ENCODE assay signal across 18 cellular contexts in the genomic region with DNA sequence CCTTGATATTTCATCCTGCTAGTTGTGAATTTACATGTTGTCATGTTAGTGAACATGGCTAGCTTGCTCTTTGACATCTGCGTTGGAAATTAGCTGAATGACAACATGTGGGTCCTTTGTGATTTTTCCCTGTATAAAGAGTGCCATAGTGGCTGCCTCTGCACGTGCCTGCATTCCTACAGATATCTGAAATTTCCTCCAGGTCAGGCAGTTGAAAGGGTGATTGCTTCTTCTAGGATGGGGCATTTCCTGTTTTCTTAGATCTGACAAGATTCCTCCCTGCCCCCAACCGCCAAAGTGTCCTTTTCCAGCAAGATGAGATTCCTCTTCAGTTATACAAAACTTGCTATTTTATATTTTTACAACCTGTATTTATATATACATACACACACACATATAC. TPM values are rescaled to one million over a fixed set of nuclear protein-coding genes. Genes with fewer than 3 reads are reported as not detected.
DNase-seq lines count a peak whose midpoint lies in the region; ATAC-seq, FAIRE-seq and TF ChIP-seq lines count a peak whose summit lies in the region.
"Had no signal": no experiment of that assay in that cellular context is flagged by ENCODE, and none has a peak within 500 bp of the region (broad histone marks: within the 10 kb centered on the region; RNA-seq: fewer than 3 reads in every experiment).

No MANE protein-coding gene starts in this region.

- H2BK120ac ChIP-seq in H9 (ENCODE audit: low read depth, low read length, poor library complexity, severe bottlenecking) (no peak overlapping the region), H1 (replicated peaks; ENCODE audit: low read depth, low read length) (no peak overlapping the region)

- TF ChIP-seq POLR2A in H1 (IDR thresholded peaks at IDR 0.05; ENCODE audit: control extremely low read depth in 1 of 2, low read depth in 2 of 2, low read length in 2 of 2) (no peak), breast epithelium (IDR thresholded peaks at IDR 0.05) (no peak)

- H2AK5ac ChIP-seq in H9 (ENCODE audit: insufficient read length, low read length) (no peak overlapping the region), H1 (ENCODE audit: low read depth, low read length) (no peak overlapping the region)

- H3K9me3 ChIP-seq in H9 (ENCODE audit: control insufficient read depth, low read depth, low read length) (no peaks in the 10 kb centered on the region), H1 (ENCODE audit: insufficient read depth in 2 of 2, low read depth in 1 of 2, low read length in 1 of 2) (no peaks in the 10 kb centered on the region), breast epithelium (peaks cover 0 to 4% of the 10 kb centered on the region in 2 donors)
- H3K9me3 ChIP-seq: HAP-1 had no signal

- H3K9ac ChIP-seq in H9 (ENCODE audit: extremely low read depth, insufficient read length, low read length) (no peak overlapping the region), H1 (replicated peaks in 1 of 4; ENCODE audit: extremely low read depth in 1 of 4, low read depth in 3 of 4, low read length in 3 of 4) (no peak overlapping the region)
- H3K9ac ChIP-seq: BLaER1 had no signal

- H3K23me2 ChIP-seq in H9 (ENCODE audit: insufficient read length, low read depth, low read length, poor library complexity, severe bottlenecking), result no peaks in the 10 kb centered on the region
- H3K23me2 ChIP-seq in H1 (ENCODE audit: low read depth, low read length), result no peaks in the 10 kb centered on the region

- FAIRE-seq in H1 (lab: Jason Lieb, UNC), result no peak
- FAIRE-seq: HepG2 had no signal

- TF ChIP-seq RAD21 in H1 (IDR thresholded peaks at IDR 0.05 in 1 of 2, conservative IDR thresholded peaks at IDR 0.05 in 1 of 2; ENCODE audit: low read depth in 2 of 2, low read length in 2 of 2), result no peak

- peak overlapping the region; percentile 67 for H3K27ac ChIP-seq in H9 (ENCODE audit: insufficient read length, low read depth, low read length)
- no peak overlapping the region for H3K27ac ChIP-seq in H1 (ENCODE audit: low read depth, low read length)
- no peak overlapping the region for H3K27ac ChIP-seq in breast epithelium
- H3K27ac ChIP-seq: BLaER1, HL-60 had no signal

- H3K27me3 Mint-ChIP-seq in H9 (ENCODE audit: low read depth), result no peaks in the 10 kb centered on the region
- H3K27me3 Mint-ChIP-seq: CD4-positive, alpha-beta memory T cell had no signal

- DNase-seq in H9 (no peak), H1 (ENCODE audit: low read depth in 1 of 2, low spot score in 2 of 2) (no peak), iPS DF 4.7 (ENCODE audit: extremely low read depth, low spot score) (peak; percentile 46), HuH-7 (ENCODE audit: low spot score) (no peak), omental fat pad (ENCODE audit: low spot score) (no peak), breast epithelium (ENCODE audit: low spot score in 2 of 2) (no peak)
- DNase-seq in stimulated activated effector memory CD8-positive, alpha-beta T cell treated with anti-CD3 and anti-CD28 coated beads, Interleukin-12 subunit alpha, Interleukin-12 subunit beta, amount 100 ng/mL, for 72 hours (ENCODE audit: low spot score in 2 of 2), result no peak
- DNase-seq: 8988T; CD4-positive, alpha-beta memory T cell; DMS153; DMS79; GF-D8; GOT3 had no signal

- H3K4me1 ChIP-seq in H9 (ENCODE audit: insufficient read depth, low read length) (no peaks in the 10 kb centered on the region; the same call in 1 of the 2 replicates), H1 (replicated peaks in 1 of 4; ENCODE audit: control insufficient read depth in 3 of 4, insufficient read depth in 4 of 4, low read length in 3 of 4) (peaks cover 0 to 2% (median 0%) of the 10 kb centered on the region in 4 experiments; a peak in 2 of 7 replicates), breast epithelium (no peaks in the 10 kb centered on the region)
- H3K4me1 ChIP-seq: BLaER1, HAP-1 had no signal

- H2AFZ ChIP-seq in H9 (ENCODE audit: low read length) (no peak overlapping the region), H1 (ENCODE audit: low read length) (no peak overlapping the region)

- H4K5ac ChIP-seq in H9 (ENCODE audit: insufficient read length, low read depth, low read length), result no peak overlapping the region
- no peak overlapping the region for H4K5ac ChIP-seq in H1 (ENCODE audit: insufficient read length, low read depth, low read length)

- no peak overlapping the region for H2BK5ac ChIP-seq in H9 (ENCODE audit: insufficient read length, low read length)
- peak overlapping the region; percentile 60; the same call in 1 of the 2 replicates for H2BK5ac ChIP-seq in H1 (ENCODE audit: low read depth, low read length)

- peaks cover 2 to 12% of the 10 kb centered on the region in 2 experiments; a peak in 4 of 5 replicates for H3K9me3 Mint-ChIP-seq in H9
- H3K9me3 Mint-ChIP-seq in stimulated activated effector memory CD8-positive, alpha-beta T cell treated with anti-CD3 and anti-CD28 coated beads, Interleukin-12 subunit alpha, Interleukin-12 subunit beta, amount 100 ng/mL, for 72 hours, result peaks cover 6% of the 10 kb centered on the region

- no peak overlapping the region for H2BK15ac ChIP-seq in H9 (ENCODE audit: low read depth, low read length)
- H2BK15ac ChIP-seq in H1 (ENCODE audit: low read length), result no peak overlapping the region

- H3K4me3 ChIP-seq in H1 (ENCODE audit: extremely low read depth in 1 of 4, insufficient read depth in 2 of 4, low read depth in 3 of 4, low read length in 4 of 4) (no peak overlapping the region), breast epithelium (no peak overlapping the region)
- H3K4me3 ChIP-seq: BLaER1, HAP-1 had no signal

- POLR2A ChIA-PET in H1 (lab: Charles Lee; ENCODE audit: partially characterized antibody), result interaction anchor here (0.7 to 1.3 kb wide), 3 partner anchors 14 to 247 kb away, joined by 3 to 4 read pairs (median 3); no protein-coding TSS in a partner anchor

- no peak overlapping the region for H4K91ac ChIP-seq in H9 (ENCODE audit: insufficient read length, low read depth, low read length)
- H4K91ac ChIP-seq in H1 (replicated peaks; ENCODE audit: insufficient read length, low read length), result no peak overlapping the region

- intact Hi-C loops in breast epithelium (cut with DNase I; ENCODE audit: low total_unique reads), result no loop called here

- peaks cover 64 to 75% (median 74%) of the 10 kb centered on the region in 3 experiments for H3K36me3 Mint-ChIP-seq in H9 (ENCODE audit: insufficient read depth in 1 of 3, low read depth in 3 of 3)
- H3K36me3 Mint-ChIP-seq in stimulated activated effector memory CD8-positive, alpha-beta T cell treated with anti-CD3 and anti-CD28 coated beads, Interleukin-12 subunit alpha, Interleukin-12 subunit beta, amount 100 ng/mL, for 72 hours, result peaks cover 84% of the 10 kb centered on the region

- WGBS in H9 (ENCODE audit: extremely low coverage, insufficient read length, low lambda C conversion rate), result no CpG with 5 or more reads among the region's 3 CpGs
- WGBS in H1 (ENCODE audit: extremely low coverage in 1 of 2, insufficient coverage in 1 of 2, insufficient read length in 1 of 2, insufficient replicate concordance in 2 of 2, low coverage in 1 of 2, low lambda C conversion rate in 2 of 2, missing lambda C conversion rate in 1 of 2), 2 experiments, result 69% methylated on average over 3 of the region's 3 CpGs; no CpG with 5 or more reads in 1 of the 2 experiments

- no peak overlapping the region for H3K23ac ChIP-seq in H9 (ENCODE audit: insufficient read length, low read depth, low read length)
- no peak overlapping the region for H3K23ac ChIP-seq in H1 (ENCODE audit: insufficient read length)

- TF ChIP-seq CTCF in H9 (conservative IDR thresholded peaks at IDR 0.05), result no peak
- TF ChIP-seq CTCF in H1 (IDR thresholded peaks at IDR 0.05; ENCODE audit: control extremely low read depth in 1 of 3, insufficient read depth in 1 of 3, low read depth in 1 of 3, low read length in 3 of 3), result no peak
- no peak for TF ChIP-seq CTCF in omental fat pad (IDR thresholded peaks at IDR 0.05)
- TF ChIP-seq CTCF in breast epithelium (IDR thresholded peaks at IDR 0.05), result no peak

- H4K8ac ChIP-seq in H9 (replicated peaks; ENCODE audit: insufficient read length, low read depth, low read length) (no peak overlapping the region), H1 (ENCODE audit: extremely low read depth, insufficient read depth, low read length) (no peak overlapping the region)

- H3K36me3 ChIP-seq in H1 (ENCODE audit: control insufficient read depth in 2 of 4, insufficient read depth in 4 of 4, low read length in 3 of 4), result peaks cover 4 to 45% (median 26%) of the 10 kb centered on the region in 4 experiments; a peak in 7 of 8 replicates
- no peaks in the 10 kb centered on the region for H3K36me3 ChIP-seq in breast epithelium
- H3K36me3 ChIP-seq: HAP-1 had no signal

- H3K27me3 ChIP-seq in H9 (ENCODE audit: insufficient read depth, low read length), result no peaks in the 10 kb centered on the region
- no peaks in the 10 kb centered on the region for H3K27me3 ChIP-seq in H1 (replicated peaks in 1 of 4; ENCODE audit: control insufficient read depth in 3 of 4, extremely low read depth in 1 of 4, insufficient read depth in 3 of 4, low read length in 3 of 4)
- H3K27me3 ChIP-seq in breast epithelium, result no peaks in the 10 kb centered on the region
- H3K27me3 ChIP-seq: BLaER1 had no signal

- H3K79me2 ChIP-seq in H9 (ENCODE audit: insufficient read depth, low read length), result peaks cover 1% of the 10 kb centered on the region; the same call in 1 of the 2 replicates
- H3K79me2 ChIP-seq in H1 (ENCODE audit: control insufficient read depth in 1 of 2, insufficient read depth in 2 of 2, low read length in 2 of 2), result peaks cover 0 to 13% of the 10 kb centered on the region in 2 experiments; a peak in 2 of 4 replicates

- H3K4me3 Mint-ChIP-seq in H9, result peak overlapping the region in 1 of 2 experiments; percentile 64; a peak in 3 of 5 replicates
- H3K4me3 Mint-ChIP-seq in stimulated activated effector memory CD8-positive, alpha-beta T cell treated with anti-CD3 and anti-CD28 coated beads, Interleukin-12 subunit alpha, Interleukin-12 subunit beta, amount 100 ng/mL, for 72 hours, result no peak overlapping the region
- H3K4me3 Mint-ChIP-seq: CD14-positive monocyte had no signal

- H2BK12ac ChIP-seq in H9 (ENCODE audit: insufficient read length, low read depth, low read length), result no peak overlapping the region
- H2BK12ac ChIP-seq in H1 (ENCODE audit: low read depth, low read length), result no peak overlapping the region

- CTCF ChIA-PET in H1 (lab: Charles Lee; ENCODE audit: partially characterized antibody), result interaction anchor here (0.7 to 1.1 kb wide), 3 partner anchors 11 to 51 kb away, joined by 3 read pairs; no protein-coding TSS in a partner anchor

- H3K4ac ChIP-seq in H9 (ENCODE audit: low read depth, low read length) (no peak overlapping the region), H1 (replicated peaks; ENCODE audit: insufficient read length, low read depth, low read length) (no peak overlapping the region)

- H3K4me2 ChIP-seq in H9 (ENCODE audit: insufficient read depth, insufficient read length, low read length), result no peak overlapping the region
- H3K4me2 ChIP-seq in H1 (ENCODE audit: insufficient read depth in 1 of 2, low read depth in 2 of 2, low read length in 2 of 2), result no peak overlapping the region
- H3K4me2 ChIP-seq: BLaER1 had no signal

- no peak overlapping the region for H3T11ph ChIP-seq in H9 (ENCODE audit: low read length)

- H3K79me1 ChIP-seq in H9 (ENCODE audit: insufficient read depth, low read depth, low read length, poor library complexity, severe bottlenecking) (peaks cover 2% of the 10 kb centered on the region), H1 (ENCODE audit: low read depth, low read length) (no peaks in the 10 kb centered on the region; the same call in 1 of the 2 replicates)

- H3K4me1 Mint-ChIP-seq in H9, result peaks cover 4 to 21% of the 10 kb centered on the region in 2 experiments; a peak in 3 of 4 replicates
- peaks cover 6% of the 10 kb centered on the region for H3K4me1 Mint-ChIP-seq in stimulated activated effector memory CD8-positive, alpha-beta T cell treated with anti-CD3 and anti-CD28 coated beads, Interleukin-12 subunit alpha, Interleukin-12 subunit beta, amount 100 ng/mL, for 72 hours
- H3K4me1 Mint-ChIP-seq: CD14-positive monocyte had no signal

- H2BK20ac ChIP-seq in H9 (ENCODE audit: low read depth, low read length, poor library complexity, severe bottlenecking) (no peak overlapping the region), H1 (ENCODE audit: low read length) (no peak overlapping the region)

- no peak for TF ChIP-seq EP300 in H1 (IDR thresholded peaks at IDR 0.05; ENCODE audit: borderline replicate concordance in 1 of 2, low read depth in 2 of 2, low read length in 2 of 2)

- no peaks in the 10 kb centered on the region for H4K20me1 ChIP-seq in H9 (ENCODE audit: control insufficient read depth, insufficient read depth, insufficient read length)
- no peaks in the 10 kb centered on the region for H4K20me1 ChIP-seq in H1 (replicated peaks in 1 of 2; ENCODE audit: control insufficient read depth in 1 of 2, insufficient read depth in 2 of 2, low read length in 2 of 2)
- H4K20me1 ChIP-seq: BLaER1 had no signal

- ATAC-seq in stimulated activated effector memory CD8-positive, alpha-beta T cell treated with anti-CD3 and anti-CD28 coated beads, Interleukin-12 subunit alpha, Interleukin-12 subunit beta, amount 100 ng/mL, for 72 hours, result no peak
- no peak for ATAC-seq in omental fat pad (ENCODE audit: low FRiP score)
- ATAC-seq: HepG2 had no signal

- peak overlapping the region in 2 of 3 experiments; percentile 66 to 78; a peak in 5 of 7 replicates for H3K27ac Mint-ChIP-seq in H9
- H3K27ac Mint-ChIP-seq in stimulated activated effector memory CD8-positive, alpha-beta T cell treated with anti-CD3 and anti-CD28 coated beads, Interleukin-12 subunit alpha, Interleukin-12 subunit beta, amount 100 ng/mL, for 72 hours, result peak overlapping the region; percentile 41
- H3K27ac Mint-ChIP-seq: CD14-positive monocyte; CD4-positive, alpha-beta memory T cell had no signal

- H3K14ac ChIP-seq in H9 (ENCODE audit: insufficient read depth, low read length) (no peak overlapping the region), H1 (ENCODE audit: insufficient read length) (no peak overlapping the region)

- H3K18ac ChIP-seq in H9 (ENCODE audit: insufficient read length, low read depth, low read length) (no peak overlapping the region), H1 (ENCODE audit: extremely low read depth, low read length) (no peak overlapping the region)

- no peak overlapping the region for H3K56ac ChIP-seq in H9 (ENCODE audit: insufficient read length, low read depth, low read length)
- H3K56ac ChIP-seq in H1 (replicated peaks; ENCODE audit: insufficient read length, low read depth, low read length), result no peak overlapping the region

RNA-seq across cellular contexts. Expression of gene ZNF525, which starts 8.8 kb away (rescaled TPM):
- 37.7 and 39.2 TPM in 2 replicates for total RNA-seq in H9 (2021)
- 58.0 and 63.4 TPM in 2 replicates for total RNA-seq in H1 (2021; fragmentation: NEBNext Ultra II Directional; extraction: Animal tissue kit (Norgen Biotek cat#: 25700))
- polyA plus RNA-seq in H1 (2011; rRNA removed), result 5.1 and 8.2 TPM in 2 replicates
- polyA plus RNA-seq in H1 (2011; cell fraction: cytosol; rRNA removed), result 12.0 TPM
- 14.0 TPM for polyA plus RNA-seq in H1 (2011; cell fraction: nucleus; rRNA removed)
- 14.6 to 28.4 TPM (median 18.9 TPM) in 4 replicates for polyA plus RNA-seq in H1 (2012, experiment 1 of 2)
- polyA plus RNA-seq in H1 (2012, experiment 2 of 2), result 2.4 TPM
- 29.8 TPM for polyA plus RNA-seq in H1 (2013, experiment 1 of 2)
- 26.6 TPM for polyA plus RNA-seq in H1 (2013, experiment 2 of 2)
- polyA minus RNA-seq in H1 (2011; rRNA and poly(A)+ RNA removed), result 49.4 and 53.6 TPM in 2 replicates
- polyA minus RNA-seq in H1 (2011; cell fraction: cytosol; rRNA and poly(A)+ RNA removed), result 21.4 TPM
- polyA minus RNA-seq in H1 (2011; cell fraction: nucleus; rRNA and poly(A)+ RNA removed), result 117 TPM
- 10 to 100 TPM in 1 of 4 donors, 1 to 10 TPM in 3; 3.7 to 13.3 (median 7.6) TPM for total RNA-seq in omental fat pad
- total RNA-seq in breast epithelium, result 10 to 100 TPM in 2 of 3 donors, 1 to 10 TPM in 1; 7.0 to 34.4 (median 13.8) TPM

RNA-seq across cellular contexts. Expression of gene ZNF765, which starts 20.7 kb away (rescaled TPM):
- 20.4 and 23.1 TPM in 2 replicates for total RNA-seq in H9 (2021)
- total RNA-seq in H1 (2021; fragmentation: NEBNext Ultra II Directional; extraction: Animal tissue kit (Norgen Biotek cat#: 25700)), result 21.0 and 22.3 TPM in 2 replicates
- 4.5 and 5.4 TPM in 2 replicates for polyA plus RNA-seq in H1 (2011; rRNA removed)
- 8.0 TPM for polyA plus RNA-seq in H1 (2011; cell fraction: cytosol; rRNA removed)
- 26.3 TPM for polyA plus RNA-seq in H1 (2011; cell fraction: nucleus; rRNA removed)
- polyA plus RNA-seq in H1 (2012, experiment 1 of 2), result 6.6 to 10.1 TPM (median 7.8 TPM) in 4 replicates
- 0.45 TPM for polyA plus RNA-seq in H1 (2012, experiment 2 of 2)
- polyA plus RNA-seq in H1 (2013, experiment 1 of 2), result 9.4 TPM
- 8.1 TPM for polyA plus RNA-seq in H1 (2013, experiment 2 of 2)
- 25.2 and 33.7 TPM in 2 replicates for polyA minus RNA-seq in H1 (2011; rRNA and poly(A)+ RNA removed)
- 11.4 TPM for polyA minus RNA-seq in H1 (2011; cell fraction: cytosol; rRNA and poly(A)+ RNA removed)
- 58.5 TPM for polyA minus RNA-seq in H1 (2011; cell fraction: nucleus; rRNA and poly(A)+ RNA removed)
- 10 to 100 TPM in 2 of 4 donors, 1 to 10 TPM in 2; 8.5 to 19.4 (median 9.6) TPM for total RNA-seq in omental fat pad
- 10 to 100 TPM in 2 of 3 donors, 1 to 10 TPM in 1; 9.3 to 18.4 (median 12.1) TPM for total RNA-seq in breast epithelium

RNA-seq across cellular contexts. Expression of gene ZNF845, which starts 40.7 kb away (rescaled TPM):
- total RNA-seq in H9 (2021) (17.4 TPM in 2 replicates), omental fat pad (1 to 10 TPM; 4.8 to 8.4 (median 5.6) TPM), breast epithelium (10 to 100 TPM in 1 of 3 donors, 1 to 10 TPM in 2; 6.6 to 12.4 (median 7.9) TPM)
- total RNA-seq in H1 (2021; fragmentation: NEBNext Ultra II Directional; extraction: Animal tissue kit (Norgen Biotek cat#: 25700)), result 20.8 and 22.5 TPM in 2 replicates
- 2.4 and 3.6 TPM in 2 replicates for polyA plus RNA-seq in H1 (2011; rRNA removed)
- polyA plus RNA-seq in H1 (2011; cell fraction: cytosol; rRNA removed), result 4.9 TPM
- polyA plus RNA-seq in H1 (2011; cell fraction: nucleus; rRNA removed), result 3.4 TPM
- polyA plus RNA-seq in H1 (2012, experiment 1 of 2), result 7.1 to 13.6 TPM (median 8.5 TPM) in 4 replicates
- polyA plus RNA-seq in H1 (2012, experiment 2 of 2), result 0.66 TPM
- polyA plus RNA-seq in H1 (2013, experiment 1 of 2), result 8.5 TPM
- 8.0 TPM for polyA plus RNA-seq in H1 (2013, experiment 2 of 2)
- polyA minus RNA-seq in H1 (2011; rRNA and poly(A)+ RNA removed), result 24.1 and 36.6 TPM in 2 replicates
- 18.0 TPM for polyA minus RNA-seq in H1 (2011; cell fraction: cytosol; rRNA and poly(A)+ RNA removed)
- 37.7 TPM for polyA minus RNA-seq in H1 (2011; cell fraction: nucleus; rRNA and poly(A)+ RNA removed)

RNA-seq across cellular contexts. Expression of gene ZNF761, which starts 57.5 kb away (rescaled TPM):
- 32.7 and 33.8 TPM in 2 replicates for total RNA-seq in H9 (2021)
- total RNA-seq in H1 (2021; fragmentation: NEBNext Ultra II Directional; extraction: Animal tissue kit (Norgen Biotek cat#: 25700)), result 24.2 and 25.1 TPM in 2 replicates
- polyA plus RNA-seq in H1 (2011; rRNA removed), result 10.8 and 11.1 TPM in 2 replicates
- polyA plus RNA-seq in H1 (2011; cell fraction: cytosol; rRNA removed), result 17.4 TPM
- polyA plus RNA-seq in H1 (2011; cell fraction: nucleus; rRNA removed), result 12.9 TPM
- 12.3 to 21.4 TPM (median 13.6 TPM) in 4 replicates for polyA plus RNA-seq in H1 (2012, experiment 1 of 2)
- 1.3 TPM for polyA plus RNA-seq in H1 (2012, experiment 2 of 2)
- 17.3 TPM for polyA plus RNA-seq in H1 (2013, experiment 1 of 2)
- 16.9 TPM for polyA plus RNA-seq in H1 (2013, experiment 2 of 2)
- polyA minus RNA-seq in H1 (2011; rRNA and poly(A)+ RNA removed), result 23.7 and 33.8 TPM in 2 replicates
- 17.1 TPM for polyA minus RNA-seq in H1 (2011; cell fraction: cytosol; rRNA and poly(A)+ RNA removed)
- 36.3 TPM for polyA minus RNA-seq in H1 (2011; cell fraction: nucleus; rRNA and poly(A)+ RNA removed)
- total RNA-seq in omental fat pad, result 10 to 100 TPM; 10.4 to 16.8 (median 14.2) TPM
- total RNA-seq in breast epithelium, result 10 to 100 TPM; 14.1 to 20.9 (median 17.0) TPM
